Comparison of ENCODE assay signal across 27 cellular contexts in genomic region chr5:175560011-175560410, GRCh38.
DNase-seq lines count a peak whose midpoint lies in the region; ATAC-seq and TF ChIP-seq lines count a peak whose summit lies in the region.
"Had no signal": no experiment of that assay in that cellular context is flagged by ENCODE, and none has a peak within 500 bp of the region (broad histone marks: within the 10 kb centered on the region; RNA-seq: fewer than 3 reads in every experiment).

No MANE protein-coding gene starts in this region.

- no peaks in the 10 kb centered on the region for H3K27me3 ChIP-seq in H9 (ENCODE audit: insufficient read depth, low read length)
- H3K27me3 ChIP-seq in endodermal cell (ENCODE audit: control insufficient read depth, insufficient read depth, low read length, poor library complexity, severe bottlenecking) = no peaks in the 10 kb centered on the region
- no peaks in the 10 kb centered on the region for H3K27me3 ChIP-seq in ovary

- no peak overlapping the region for H3K27ac ChIP-seq in H9 (ENCODE audit: insufficient read length, low read depth, low read length)
- no peak overlapping the region for H3K27ac ChIP-seq in endodermal cell (ENCODE audit: low read depth, low read length)
- no peak overlapping the region for H3K27ac ChIP-seq in ovary
- H3K27ac ChIP-seq: HL-60, KMS-11, PC-9, SJSA1 had no signal

- no peak for ATAC-seq in GM21423 (IDR thresholded peaks at IDR 0.05; ENCODE audit: unreplicated experiment)
- ATAC-seq: GM12878 had no signal

- H4K5ac ChIP-seq in H9 (ENCODE audit: insufficient read length, low read depth, low read length) = no peak overlapping the region

- H3K23me2 ChIP-seq in H9 (ENCODE audit: insufficient read length, low read depth, low read length, poor library complexity, severe bottlenecking) = no peaks in the 10 kb centered on the region

- no peak overlapping the region for H3K4ac ChIP-seq in H9 (ENCODE audit: low read depth, low read length)

- H2AK5ac ChIP-seq in H9 (ENCODE audit: insufficient read length, low read length) = no peak overlapping the region

- intact Hi-C loops in ovary (cut with DNase I) = no loop called here

- no peaks in the 10 kb centered on the region for H3K79me1 ChIP-seq in H9 (ENCODE audit: insufficient read depth, low read depth, low read length, poor library complexity, severe bottlenecking)

- H3K4me1 ChIP-seq in H9 (ENCODE audit: insufficient read depth, low read length) = peaks cover 14% of the 10 kb centered on the region; the same call in 1 of the 2 replicates
- no peaks in the 10 kb centered on the region for H3K4me1 ChIP-seq in endodermal cell (ENCODE audit: control insufficient read depth, insufficient read depth, low read length)
- no peaks in the 10 kb centered on the region for H3K4me1 ChIP-seq in ovary (ENCODE audit: insufficient read depth)
- H3K4me1 ChIP-seq: SJSA1 had no signal

- no peak overlapping the region for H2BK12ac ChIP-seq in H9 (ENCODE audit: insufficient read length, low read depth, low read length)

- no peaks in the 10 kb centered on the region; the same call in 1 of the 2 replicates for H3K27me3 Mint-ChIP-seq in H9 (ENCODE audit: low read depth)
- H3K27me3 Mint-ChIP-seq in endodermal cell (ENCODE audit: insufficient read depth) = no peaks in the 10 kb centered on the region
- H3K27me3 Mint-ChIP-seq in type B pancreatic cell = no peaks in the 10 kb centered on the region

- WGBS in H9 (ENCODE audit: extremely low coverage, insufficient read length, low lambda C conversion rate) = no CpG with 5 or more reads among the region's 2 CpGs
- 80 to 83% methylated on average over 1 of the region's 2 CpGs for WGBS in endodermal cell (ENCODE audit: insufficient coverage in 1 of 2, insufficient read length in 1 of 2), 2 experiments
- WGBS in ovary, 3 donors = 19 to 26% (median 24%) methylated on average over 2 of the region's 2 CpGs

- peak overlapping the region; percentile 70 for H3K18ac ChIP-seq in H9 (ENCODE audit: insufficient read length, low read depth, low read length)

- no peak for TF ChIP-seq CTCF in H9 (conservative IDR thresholded peaks at IDR 0.05)
- TF ChIP-seq CTCF in NB4 (IDR thresholded peaks at IDR 0.05; ENCODE audit: low read depth, low read length) = no peak
- no peak for TF ChIP-seq CTCF in endodermal cell (conservative IDR thresholded peaks at IDR 0.05)
- TF ChIP-seq CTCF in type B pancreatic cell (conservative IDR thresholded peaks at IDR 0.05) = no peak
- TF ChIP-seq CTCF in ovary (IDR thresholded peaks at IDR 0.05) = no peak

- no peak overlapping the region for H3K4me2 ChIP-seq in H9 (ENCODE audit: insufficient read depth, insufficient read length, low read length)
- H3K4me2 ChIP-seq: KMS-11, PC-9 had no signal

- H2BK5ac ChIP-seq in H9 (ENCODE audit: insufficient read length, low read length) = no peak overlapping the region

- H3K36me3 Mint-ChIP-seq in H9 (ENCODE audit: insufficient read depth in 1 of 3, low read depth in 3 of 3) (no peaks in the 10 kb centered on the region), endodermal cell (ENCODE audit: low read depth) (no peaks in the 10 kb centered on the region), type B pancreatic cell (no peaks in the 10 kb centered on the region)
- H3K36me3 Mint-ChIP-seq: CD14-positive monocyte; CD8-positive, alpha-beta memory T cell; IgD-negative memory B cell had no signal

- no peak overlapping the region for H3K23ac ChIP-seq in H9 (ENCODE audit: insufficient read length, low read depth, low read length)

- H3K4me3 ChIP-seq in NB4 (ENCODE audit: low read depth, low read length) (no peak overlapping the region), endodermal cell (ENCODE audit: low read length) (no peak overlapping the region), ovary (no peak overlapping the region)
- H3K4me3 ChIP-seq: GM12878, PC-9, SJSA1 had no signal

- H3K4me1 Mint-ChIP-seq in H9 = peaks cover 40 to 42% of the 10 kb centered on the region in 2 experiments
- peaks cover 11% of the 10 kb centered on the region for H3K4me1 Mint-ChIP-seq in endodermal cell
- H3K4me1 Mint-ChIP-seq in type B pancreatic cell (ENCODE audit: unreplicated experiment) = peaks cover 14% of the 10 kb centered on the region
- H3K4me1 Mint-ChIP-seq: CD8-positive, alpha-beta memory T cell; IgD-negative memory B cell had no signal

- H2BK120ac ChIP-seq in H9 (ENCODE audit: low read depth, low read length, poor library complexity, severe bottlenecking) = no peak overlapping the region

- H2BK20ac ChIP-seq in H9 (ENCODE audit: low read depth, low read length, poor library complexity, severe bottlenecking) = no peak overlapping the region

- H3K9me3 Mint-ChIP-seq in H9 = no peaks in the 10 kb centered on the region
- no peaks in the 10 kb centered on the region for H3K9me3 Mint-ChIP-seq in endodermal cell
- H3K9me3 Mint-ChIP-seq in type B pancreatic cell = peaks cover 4% of the 10 kb centered on the region
- H3K9me3 Mint-ChIP-seq: CD8-positive, alpha-beta memory T cell; IgD-negative memory B cell had no signal

- H4K8ac ChIP-seq in H9 (replicated peaks; ENCODE audit: insufficient read length, low read depth, low read length) = no peak overlapping the region

- peak overlapping the region; percentile 19 to 65 (median 38); a peak in 4 of 7 replicates for H3K27ac Mint-ChIP-seq in H9
- H3K27ac Mint-ChIP-seq in endodermal cell = peak overlapping the region; percentile 12
- H3K27ac Mint-ChIP-seq in type B pancreatic cell = peak overlapping the region; percentile 87
- H3K27ac Mint-ChIP-seq: CD14-positive monocyte; CD8-positive, alpha-beta memory T cell; IgD-negative memory B cell had no signal

- H3K4me3 Mint-ChIP-seq in H9 (no peak overlapping the region), endodermal cell (no peak overlapping the region), type B pancreatic cell (peak overlapping the region; percentile 77)
- H3K4me3 Mint-ChIP-seq: CD14-positive monocyte, IgD-negative memory B cell had no signal

- H3K56ac ChIP-seq in H9 (ENCODE audit: insufficient read length, low read depth, low read length) = no peak overlapping the region

- H2AFZ ChIP-seq in H9 (ENCODE audit: low read length) = no peak overlapping the region
- H2AFZ ChIP-seq: PC-9 had no signal

- H4K20me1 ChIP-seq in H9 (ENCODE audit: control insufficient read depth, insufficient read depth, insufficient read length) = no peaks in the 10 kb centered on the region

- no peak for DNase-seq in H9
- DNase-seq in NB4 (ENCODE audit: low read depth) = peak; percentile 44
- DNase-seq in endodermal cell = no peak
- DNase-seq in type B pancreatic cell (ENCODE audit: extremely low spot score, unreplicated experiment) = no peak
- no peak for DNase-seq in ovary
- no peak for DNase-seq in activated CD8-positive, alpha-beta memory T cell treated with anti-CD3 and anti-CD28 coated beads, Interleukin-2, amount 50 U/mL, for 48 hours
- DNase-seq: CD8-positive, alpha-beta memory T cell; DMS 273 treated with DMSO at 0.1 percent for 48 hours; DMS79; EL; GDM1; NCI-H1105; NCI-H146; NCI-H1930; NCI-H446; NCI-H524 treated with DMSO at 0.1 percent for 48 hours; NCI-H774; NK-92 treated with Interleukin-12 subunit alpha and Interleukin-12 subunit beta, amount 100 ng/mL, for 24 hours; PC-9; Right ventricle myocardium superior had no signal

- TF ChIP-seq POLR2A in NB4 (IDR thresholded peaks at IDR 0.05; ENCODE audit: extremely low read depth, insufficient read length) = no peak
- TF ChIP-seq POLR2A in ovary (IDR thresholded peaks at IDR 0.05) = no peak

- H3K79me2 ChIP-seq in H9 (ENCODE audit: insufficient read depth, low read length) = no peaks in the 10 kb centered on the region

- H3K14ac ChIP-seq in H9 (ENCODE audit: insufficient read depth, low read length) = no peak overlapping the region

- no peak for TF ChIP-seq EP300 in ovary (IDR thresholded peaks at IDR 0.05)

- H3K9me3 ChIP-seq in H9 (ENCODE audit: control insufficient read depth, low read depth, low read length) (no peaks in the 10 kb centered on the region), endodermal cell (ENCODE audit: control insufficient read depth, low read length) (no peaks in the 10 kb centered on the region), ovary (no peaks in the 10 kb centered on the region)
- H3K9me3 ChIP-seq: SJSA1 had no signal

- no peak overlapping the region for H4K91ac ChIP-seq in H9 (ENCODE audit: insufficient read length, low read depth, low read length)

- H3K36me3 ChIP-seq in endodermal cell (ENCODE audit: control insufficient read depth, insufficient read depth, low read length) (no peaks in the 10 kb centered on the region), ovary (no peaks in the 10 kb centered on the region)
- H3K36me3 ChIP-seq: SJSA1 had no signal

- H2BK15ac ChIP-seq in H9 (ENCODE audit: low read depth, low read length) = no peak overlapping the region

- H3K9ac ChIP-seq in H9 (ENCODE audit: extremely low read depth, insufficient read length, low read length) (no peak overlapping the region), endodermal cell (ENCODE audit: extremely low read depth, low read length, poor library complexity, severe bottlenecking) (no peak overlapping the region)
- H3K9ac ChIP-seq: KMS-11 had no signal

- H3T11ph ChIP-seq in H9 (ENCODE audit: low read length) = no peak overlapping the region

Comparison
In these comparisons a context has a peak if more than half of its experiments do, and no peak if none do; other contexts are left out.
1. H3K27ac Mint-ChIP-seq: peak in every context shown above with its lines; median percentile 87 in type B pancreatic cell; 38 in H9; 12 in endodermal cell.